In genomic region chr18:22179174-22179573, GRCh38 we compare ENCODE assay signal across 1 cellular context.
TF ChIP-seq lines count a peak whose summit lies in the region.

No MANE protein-coding gene starts in this region.

TF ChIP-seq in IMR-90, 13 proteins besides CTCF, POLR2A, EP300 and RAD21:
- TF ChIP-seq CEBPB (IDR thresholded peaks at IDR 0.05; ENCODE audit: low read depth, low read length), result 0 out of 2 replicates have a peak, but pooled peaks have one; percentile 38
- TF ChIP-seq SMC3 (IDR thresholded peaks at IDR 0.05; ENCODE audit: low read depth, low read length), result no peak
- no peak for TF ChIP-seq MAZ (IDR thresholded peaks at IDR 0.05; ENCODE audit: borderline replicate concordance, low read depth, low read length)
- no peak for TF ChIP-seq USF2 (IDR thresholded peaks at IDR 0.05; ENCODE audit: low read depth, low read length)
- no peak for TF ChIP-seq RFX5 (IDR thresholded peaks at IDR 0.05; ENCODE audit: low read depth, low read length)
- TF ChIP-seq MAFK (IDR thresholded peaks at IDR 0.05; ENCODE audit: low read depth, low read length), result no peak
TF ChIP-seq in IMR-90: peak in this region for 1.
